In the genomic region with DNA sequence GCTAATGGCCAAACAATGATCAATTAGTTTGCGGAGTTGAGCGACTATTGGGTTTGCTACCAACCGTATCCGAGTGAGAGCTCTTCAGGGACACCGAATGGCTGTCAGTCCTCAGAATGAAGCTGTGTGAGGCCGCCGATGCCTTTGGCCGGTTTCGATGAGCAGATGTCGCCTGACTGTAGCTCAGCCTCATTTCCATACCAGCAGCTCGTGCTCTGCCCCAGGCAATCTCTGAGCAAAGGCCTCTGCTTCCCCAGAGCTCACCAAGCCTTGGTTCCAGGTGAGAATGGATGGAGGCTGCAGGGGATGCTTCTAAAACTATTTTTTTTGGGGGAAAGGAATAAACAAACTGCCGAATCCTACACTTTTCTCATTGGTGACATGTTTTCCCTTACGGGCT, we compare ENCODE assay signal across 1 cellular context.
TF ChIP-seq lines count a peak whose summit lies in the region.

No MANE protein-coding gene starts in this region.

TF ChIP-seq in WTC11, 78 proteins besides CTCF, POLR2A, EP300 and RAD21 (continued from another document):
- TF ChIP-seq, protein P1, sequence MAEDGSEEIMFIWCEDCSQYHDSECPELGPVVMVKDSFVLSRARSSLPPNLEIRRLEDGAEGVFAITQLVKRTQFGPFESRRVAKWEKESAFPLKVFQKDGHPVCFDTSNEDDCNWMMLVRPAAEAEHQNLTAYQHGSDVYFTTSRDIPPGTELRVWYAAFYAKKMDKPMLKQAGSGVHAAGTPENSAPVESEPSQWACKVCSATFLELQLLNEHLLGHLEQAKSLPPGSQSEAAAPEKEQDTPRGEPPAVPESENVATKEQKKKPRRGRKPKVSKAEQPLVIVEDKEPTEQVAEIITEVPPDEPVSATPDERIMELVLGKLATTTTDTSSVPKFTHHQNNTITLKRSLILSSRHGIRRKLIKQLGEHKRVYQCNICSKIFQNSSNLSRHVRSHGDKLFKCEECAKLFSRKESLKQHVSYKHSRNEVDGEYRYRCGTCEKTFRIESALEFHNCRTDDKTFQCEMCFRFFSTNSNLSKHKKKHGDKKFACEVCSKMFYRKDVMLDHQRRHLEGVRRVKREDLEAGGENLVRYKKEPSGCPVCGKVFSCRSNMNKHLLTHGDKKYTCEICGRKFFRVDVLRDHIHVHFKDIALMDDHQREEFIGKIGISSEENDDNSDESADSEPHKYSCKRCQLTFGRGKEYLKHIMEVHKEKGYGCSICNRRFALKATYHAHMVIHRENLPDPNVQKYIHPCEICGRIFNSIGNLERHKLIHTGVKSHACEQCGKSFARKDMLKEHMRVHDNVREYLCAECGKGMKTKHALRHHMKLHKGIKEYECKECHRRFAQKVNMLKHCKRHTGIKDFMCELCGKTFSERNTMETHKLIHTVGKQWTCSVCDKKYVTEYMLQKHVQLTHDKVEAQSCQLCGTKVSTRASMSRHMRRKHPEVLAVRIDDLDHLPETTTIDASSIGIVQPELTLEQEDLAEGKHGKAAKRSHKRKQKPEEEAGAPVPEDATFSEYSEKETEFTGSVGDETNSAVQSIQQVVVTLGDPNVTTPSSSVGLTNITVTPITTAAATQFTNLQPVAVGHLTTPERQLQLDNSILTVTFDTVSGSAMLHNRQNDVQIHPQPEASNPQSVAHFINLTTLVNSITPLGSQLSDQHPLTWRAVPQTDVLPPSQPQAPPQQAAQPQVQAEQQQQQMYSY (CRISPR knock-in tag; IDR thresholded peaks at IDR 0.05), result no peak
- no peak for TF ChIP-seq SOX15 (CRISPR knock-in tag; IDR thresholded peaks at IDR 0.05)
- TF ChIP-seq, protein P2, sequence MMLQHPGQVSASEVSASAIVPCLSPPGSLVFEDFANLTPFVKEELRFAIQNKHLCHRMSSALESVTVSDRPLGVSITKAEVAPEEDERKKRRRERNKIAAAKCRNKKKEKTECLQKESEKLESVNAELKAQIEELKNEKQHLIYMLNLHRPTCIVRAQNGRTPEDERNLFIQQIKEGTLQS (CRISPR knock-in tag; conservative IDR thresholded peaks at IDR 0.05), result no peak
TF ChIP-seq in WTC11: peak in this region for 0.
